In the genomic region with DNA sequence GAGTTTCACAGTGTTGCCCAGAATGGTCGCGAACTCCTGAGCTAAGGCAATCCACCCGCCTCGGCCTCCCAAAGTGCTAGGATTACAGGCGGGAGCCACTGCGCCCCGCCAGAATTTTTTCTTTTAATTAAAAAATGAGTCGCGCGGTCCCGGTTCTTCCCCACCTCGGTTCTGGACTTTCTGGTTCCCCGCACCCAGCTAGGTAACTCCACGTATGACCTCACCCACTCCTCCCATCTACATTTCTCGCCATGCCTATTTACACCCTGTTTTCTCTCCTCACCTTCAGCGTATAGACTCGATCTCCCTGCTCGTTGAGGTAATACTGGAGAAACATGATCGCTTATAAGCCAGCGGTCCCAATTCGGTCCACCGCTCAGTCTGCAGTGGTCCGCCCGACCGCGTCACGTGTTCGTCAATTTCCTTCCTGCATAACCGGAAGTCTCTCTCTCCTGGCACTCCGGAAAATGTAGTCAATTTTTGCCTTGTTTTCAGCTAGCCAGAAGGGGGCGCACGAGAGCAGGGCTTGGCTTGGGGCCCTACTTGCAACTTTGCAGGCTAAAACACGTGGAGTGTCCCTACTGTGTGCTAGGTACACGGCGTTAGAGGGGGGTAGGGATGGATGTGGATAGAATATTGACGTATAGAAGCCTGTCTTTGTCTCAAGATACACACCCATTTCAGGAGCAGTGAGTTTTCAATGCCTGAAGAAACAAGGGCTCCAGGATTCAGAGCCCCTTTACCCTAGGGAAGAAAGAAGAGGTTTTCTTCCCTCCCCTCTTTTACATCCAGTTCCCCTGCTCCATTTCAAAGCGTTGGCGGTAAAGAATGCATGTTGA, we compare ENCODE assay signal across 9 cellular contexts. TPM values are rescaled to one million over a fixed set of nuclear protein-coding genes. Genes with fewer than 3 reads are reported as not detected.
DNase-seq lines count a peak whose midpoint lies in the region; ATAC-seq and TF ChIP-seq lines count a peak whose summit lies in the region.
"Had no signal": no experiment of that assay in that cellular context is flagged by ENCODE, and none has a peak within 500 bp of the region (broad histone marks: within the 10 kb centered on the region; RNA-seq: fewer than 3 reads in every experiment).

A gene (minus strand): TSS at position 400 of the 839 bp plus-strand sequence. CDS start 63 bp downstream, at position 337.
A gene with protein sequence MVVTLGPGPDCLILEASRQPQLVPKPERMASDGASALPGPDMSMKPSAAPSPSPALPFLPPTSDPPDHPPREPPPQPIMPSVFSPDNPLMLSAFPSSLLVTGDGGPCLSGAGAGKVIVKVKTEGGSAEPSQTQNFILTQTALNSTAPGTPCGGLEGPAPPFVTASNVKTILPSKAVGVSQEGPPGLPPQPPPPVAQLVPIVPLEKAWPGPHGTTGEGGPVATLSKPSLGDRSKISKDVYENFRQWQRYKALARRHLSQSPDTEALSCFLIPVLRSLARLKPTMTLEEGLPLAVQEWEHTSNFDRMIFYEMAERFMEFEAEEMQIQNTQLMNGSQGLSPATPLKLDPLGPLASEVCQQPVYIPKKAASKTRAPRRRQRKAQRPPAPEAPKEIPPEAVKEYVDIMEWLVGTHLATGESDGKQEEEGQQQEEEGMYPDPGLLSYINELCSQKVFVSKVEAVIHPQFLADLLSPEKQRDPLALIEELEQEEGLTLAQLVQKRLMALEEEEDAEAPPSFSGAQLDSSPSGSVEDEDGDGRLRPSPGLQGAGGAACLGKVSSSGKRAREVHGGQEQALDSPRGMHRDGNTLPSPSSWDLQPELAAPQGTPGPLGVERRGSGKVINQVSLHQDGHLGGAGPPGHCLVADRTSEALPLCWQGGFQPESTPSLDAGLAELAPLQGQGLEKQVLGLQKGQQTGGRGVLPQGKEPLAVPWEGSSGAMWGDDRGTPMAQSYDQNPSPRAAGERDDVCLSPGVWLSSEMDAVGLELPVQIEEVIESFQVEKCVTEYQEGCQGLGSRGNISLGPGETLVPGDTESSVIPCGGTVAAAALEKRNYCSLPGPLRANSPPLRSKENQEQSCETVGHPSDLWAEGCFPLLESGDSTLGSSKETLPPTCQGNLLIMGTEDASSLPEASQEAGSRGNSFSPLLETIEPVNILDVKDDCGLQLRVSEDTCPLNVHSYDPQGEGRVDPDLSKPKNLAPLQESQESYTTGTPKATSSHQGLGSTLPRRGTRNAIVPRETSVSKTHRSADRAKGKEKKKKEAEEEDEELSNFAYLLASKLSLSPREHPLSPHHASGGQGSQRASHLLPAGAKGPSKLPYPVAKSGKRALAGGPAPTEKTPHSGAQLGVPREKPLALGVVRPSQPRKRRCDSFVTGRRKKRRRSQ (plus strand): TSS at position 579 of the 839 bp plus-strand sequence. CDS start 382 bp downstream, outside the sequence.

- DNase-seq in AG08395 (ENCODE audit: low spot score) (peak; percentile 87), NCI-H2196 (lab: John Stamatoyannopoulos, UW; ENCODE audit: unreplicated experiment) (peak; percentile 65), mammary epithelial cell (peak; percentile 87), iris pigment epithelial cell (ENCODE audit: low read depth) (peak; percentile 94), spleen (peak; percentile 97)

- in situ Hi-C loops in mammary epithelial cell (cut with MboI; ENCODE audit: low sequenced_read_pairs in 2 of 2): loop anchor here (10.0 to 25.0 kb wide), 2 partner anchors 98 to 106 kb away; a partner anchor contains a TSS

- peaks cover 3% of the 10 kb centered on the region for H3K4me1 ChIP-seq in mammary epithelial cell (ENCODE audit: insufficient read depth, low read length)
- H3K4me1 ChIP-seq in spleen: peaks cover 6 to 49% (median 43%) of the 10 kb centered on the region in 6 donors

- H3K4me3 ChIP-seq in mammary epithelial cell (replicated peaks in 1 of 3; ENCODE audit: insufficient read depth in 1 of 3, low read depth in 2 of 3, low read length in 3 of 3) (peak within 1 kb of the TSS; percentile 91 to 95 (median 94)), spleen (peak within 1 kb of the TSS; percentile 65 to 87 (median 75))

- H2AFZ ChIP-seq in mammary epithelial cell (ENCODE audit: low read depth, low read length): peak within 1 kb of the TSS; percentile 97

- TSS peak; percentile 13 for BruUV-seq in mammary epithelial cell (replicated peaks; lab: Mats Ljungman, UMichigan)

- H3K9ac ChIP-seq in mammary epithelial cell (ENCODE audit: insufficient read depth, low read length): peak within 1 kb of the TSS; percentile 98

- H3K27me3 ChIP-seq in mammary epithelial cell (ENCODE audit: insufficient read depth, low read length): no peaks in the 10 kb centered on the region
- H3K27me3 ChIP-seq in spleen (replicated peaks in 1 of 7): no peaks in the 10 kb centered on the region

- H3K36me3 ChIP-seq in mammary epithelial cell (ENCODE audit: insufficient read depth, low read length) (peaks cover 14% of the 10 kb centered on the region), spleen (peaks cover 0 to 34% (median 8%) of the 10 kb centered on the region in 6 donors)

- H3K79me2 ChIP-seq in mammary epithelial cell (ENCODE audit: insufficient read depth, low read length): peaks cover 34% of the 10 kb centered on the region

- peak within 1 kb of the TSS; percentile 70 for H3K4me2 ChIP-seq in mammary epithelial cell (ENCODE audit: insufficient read depth, low read depth, low read length)

- TF ChIP-seq POLR2A in spleen (IDR thresholded peaks at IDR 0.05): peak; percentile 22 to 66 (median 32)

- intact Hi-C loops in mammary epithelial cell (cut with micrococcal nuclease): loop anchor here (1.0 to 2.0 kb wide), 4 partner anchors 24 to 245 kb away; a partner anchor contains a TSS
- intact Hi-C loops in spleen (cut with DNase I; ENCODE audit: low total_unique reads): loop anchor here (10.0 kb wide), 1 partner anchor 242 kb away; a partner anchor contains a TSS

- H3K27ac ChIP-seq in VCaP (peak within 1 kb of the TSS; percentile 89), mammary epithelial cell (ENCODE audit: insufficient read depth, low read depth, low read length) (peak within 1 kb of the TSS; percentile 87), spleen (peak within 1 kb of the TSS; percentile 79 to 96 (median 94))

- ATAC-seq in GM18868 (IDR thresholded peaks at IDR 0.05; ENCODE audit: unreplicated experiment) (peak; percentile 91), HG03108 (IDR thresholded peaks at IDR 0.05; ENCODE audit: unreplicated experiment) (peak; percentile 82)

- H3K9me3 ChIP-seq in mammary epithelial cell (replicated peaks; ENCODE audit: insufficient read depth, low read length) (no peaks in the 10 kb centered on the region), spleen (no peaks in the 10 kb centered on the region)

- CTCF ChIA-PET in mammary epithelial cell (lab: Charles Lee; ENCODE audit: low non-redundant PET): interaction anchor here (0.8 to 1.0 kb wide), 2 partner anchors 67 to 102 kb away, joined by 3 read pairs; no protein-coding TSS in a partner anchor

- dilution Hi-C loops in mammary epithelial cell (cut with HindIII; ENCODE audit: low sequenced_read_pairs): no loop called here

- H4K20me1 ChIP-seq in mammary epithelial cell (ENCODE audit: insufficient read depth, low read length): no peaks in the 10 kb centered on the region

- WGBS in mammary epithelial cell (ENCODE audit: low coverage, missing lambda C conversion rate): 5% methylated on average over 36 of the region's 38 CpGs
- WGBS in spleen, 5 donors: 2 to 4% (median 2%) methylated on average over 38 of the region's 38 CpGs

- TF ChIP-seq CTCF in VCaP (conservative IDR thresholded peaks at IDR 0.05) (peak; percentile 93), mammary epithelial cell (conservative IDR thresholded peaks at IDR 0.05 in 1 of 2, IDR thresholded peaks at IDR 0.05 in 1 of 2; ENCODE audit: extremely low read depth in 1 of 2, insufficient read depth in 1 of 2, low read depth in 1 of 2, low read length in 2 of 2) (peak; percentile 95 to 96), spleen (IDR thresholded peaks at IDR 0.05 in 8 of 11, conservative IDR thresholded peaks at IDR 0.05 in 3 of 11) (peak; percentile 84 to 98 (median 93))

RNA-seq across cellular contexts. Expression of the first gene that starts in this region (rescaled TPM):
- 100 to 1,000 TPM; 187 to 239 TPM for total RNA-seq in mammary epithelial cell
- 514 TPM for polyA plus RNA-seq in mammary epithelial cell
- polyA minus RNA-seq in mammary epithelial cell: 226 TPM
- 100 to 1,000 TPM in 6 of 7 donors, 10 to 100 TPM in 1; 100.0 to 147 (median 132) TPM for total RNA-seq in spleen
- 100 to 1,000 TPM; 180 to 329 (median 308) TPM for polyA plus RNA-seq in spleen

RNA-seq across cellular contexts. Expression of the second gene that starts in this region (rescaled TPM):
- total RNA-seq in mammary epithelial cell (not detected), spleen (not detected)
- polyA plus RNA-seq in mammary epithelial cell (not detected), spleen (under 1 TPM in 1 of 3 donors, not detected in 2; 0.03 TPM)
- not detected for polyA minus RNA-seq in mammary epithelial cell
- total RNA-seq: T-helper 1 cell treated with Interleukin-12 subunit alpha and Interleukin-12 subunit beta and Interleukin-4 antibody, amounts not matched to agents 30 ng/mL and 1 ng/mL, for 36 hours had no signal

Comparison
In these comparisons a context has a peak if more than half of its experiments do, and no peak if none do; other contexts are left out.
1. Peak in every context shown above with its lines: DNase-seq, ATAC-seq, H3K4me3 ChIP-seq and H3K27ac ChIP-seq.